Comparison of ENCODE assay signal across 16 cellular contexts in genomic region chr22:22214819-22215329, GRCh38. TPM values are rescaled to one million over a fixed set of nuclear protein-coding genes. Genes with fewer than 3 reads are reported as not detected.
DNase-seq lines count a peak whose midpoint lies in the region; ATAC-seq and TF ChIP-seq lines count a peak whose summit lies in the region.
"Had no signal": no experiment of that assay in that cellular context is flagged by ENCODE, and none has a peak within 500 bp of the region (broad histone marks: within the 10 kb centered on the region; RNA-seq: fewer than 3 reads in every experiment).

No MANE protein-coding gene starts in this region.

- H3K36me3 Mint-ChIP-seq in MCF 10A (ENCODE audit: insufficient read depth, unreplicated experiment) = peaks cover 6% of the 10 kb centered on the region
- H3K36me3 Mint-ChIP-seq in memory B cell = no peaks in the 10 kb centered on the region
- no peaks in the 10 kb centered on the region for H3K36me3 Mint-ChIP-seq in osteocyte (ENCODE audit: unreplicated experiment)

- CTCF ChIA-PET in mammary epithelial cell (lab: Charles Lee; ENCODE audit: low non-redundant PET) (no interaction called here), MCF 10A (lab: Yijun Ruan, JAX) (interaction anchor here (0.6 to 1.2 kb wide), 2 partner anchors 18 to 207 kb away, joined by 3 to 5 read pairs; no protein-coding TSS in a partner anchor), OCI-LY7 (lab: Charles Lee; ENCODE audit: unreplicated experiment) (no interaction called here)

- H3K27ac ChIP-seq in mammary epithelial cell (ENCODE audit: insufficient read depth, low read depth, low read length) (no peak overlapping the region), OCI-LY7 (ENCODE audit: low read depth, low read length, poor library complexity, severe bottlenecking) (no peak overlapping the region), testis (no peak overlapping the region), thyroid gland (no peak overlapping the region)
- H3K27ac ChIP-seq: RWPE1 had no signal

- no peaks in the 10 kb centered on the region for H3K9me3 Mint-ChIP-seq in MCF 10A (ENCODE audit: unreplicated experiment)
- H3K9me3 Mint-ChIP-seq in memory B cell = no peaks in the 10 kb centered on the region
- no peaks in the 10 kb centered on the region for H3K9me3 Mint-ChIP-seq in osteocyte (ENCODE audit: unreplicated experiment)

- H3K9me2 ChIP-seq in OCI-LY7 (ENCODE audit: insufficient read depth, low read length) = no peaks in the 10 kb centered on the region

- H3K4me3 ChIP-seq in mammary epithelial cell (replicated peaks in 1 of 3; ENCODE audit: insufficient read depth in 1 of 3, low read depth in 2 of 3, low read length in 3 of 3) (no peak overlapping the region), OCI-LY7 (ENCODE audit: low read depth, low read length, poor library complexity, severe bottlenecking) (no peak overlapping the region), testis (no peak overlapping the region), thyroid gland (replicated peaks in 1 of 3) (no peak overlapping the region)

- POLR2A ChIA-PET in MCF 10A (lab: Yijun Ruan, JAX) (no interaction called here), OCI-LY7 (lab: Charles Lee) (interaction anchor here (1.4 to 2.8 kb wide), 2 partner anchors 13 to 18 kb away, joined by 5 to 8 read pairs; no protein-coding TSS in a partner anchor)

- WGBS in mammary epithelial cell (ENCODE audit: low coverage, missing lambda C conversion rate) = 13% methylated on average over 5 of the region's 5 CpGs
- WGBS in testis, 2 donors = 60 to 75% methylated on average over 4 to 5 of the region's 5 CpGs
- 61 to 78% methylated on average over 3 to 5 of the region's 5 CpGs for WGBS in thyroid gland, 2 donors

- H3K36me3 ChIP-seq in mammary epithelial cell (ENCODE audit: insufficient read depth, low read length) = no peaks in the 10 kb centered on the region
- no peaks in the 10 kb centered on the region for H3K36me3 ChIP-seq in OCI-LY7 (ENCODE audit: insufficient read depth, low read length)
- H3K36me3 ChIP-seq in testis (ENCODE audit: low read depth, missing control alignments) = no peaks in the 10 kb centered on the region
- no peaks in the 10 kb centered on the region for H3K36me3 ChIP-seq in thyroid gland

- BruUV-seq in mammary epithelial cell (replicated peaks; lab: Mats Ljungman, UMichigan) (no TSS peak), MCF 10A (replicated peaks; lab: Mats Ljungman, UMichigan) (no TSS peak), OCI-LY7 (replicated peaks; lab: Mats Ljungman, UMichigan) (no TSS peak)

- in situ Hi-C loops in mammary epithelial cell (cut with MboI; ENCODE audit: low sequenced_read_pairs in 2 of 2) = no loop called here

- H3K27me3 ChIP-seq in mammary epithelial cell (ENCODE audit: insufficient read depth, low read length) (no peaks in the 10 kb centered on the region), testis (no peaks in the 10 kb centered on the region), thyroid gland (no peaks in the 10 kb centered on the region)

- TF ChIP-seq CTCF in mammary epithelial cell (conservative IDR thresholded peaks at IDR 0.05 in 1 of 2, IDR thresholded peaks at IDR 0.05 in 1 of 2; ENCODE audit: extremely low read depth in 1 of 2, insufficient read depth in 1 of 2, low read depth in 1 of 2, low read length in 2 of 2) = no peak
- TF ChIP-seq CTCF in MCF 10A (IDR thresholded peaks at IDR 0.05; ENCODE audit: unreplicated experiment) = no peak
- no peak for TF ChIP-seq CTCF in OCI-LY7 (conservative IDR thresholded peaks at IDR 0.05; ENCODE audit: low read length)
- TF ChIP-seq CTCF in testis (IDR thresholded peaks at IDR 0.05) = no peak
- no peak for TF ChIP-seq CTCF in thyroid gland (IDR thresholded peaks at IDR 0.05)
- no peak for TF ChIP-seq CTCF in osteocyte (IDR thresholded peaks at IDR 0.05)

- H4K20me1 ChIP-seq in mammary epithelial cell (ENCODE audit: insufficient read depth, low read length) (no peaks in the 10 kb centered on the region), OCI-LY7 (ENCODE audit: insufficient read depth, low read length) (no peaks in the 10 kb centered on the region)

- H3K79me2 ChIP-seq in mammary epithelial cell (ENCODE audit: insufficient read depth, low read length) (no peaks in the 10 kb centered on the region), OCI-LY7 (ENCODE audit: insufficient read depth, low read depth, low read length) (no peaks in the 10 kb centered on the region)

- H3K4me1 Mint-ChIP-seq in MCF 10A (ENCODE audit: insufficient read depth, unreplicated experiment) (peaks cover 7% of the 10 kb centered on the region), memory B cell (peaks cover 36% of the 10 kb centered on the region), osteocyte (ENCODE audit: unreplicated experiment) (no peaks in the 10 kb centered on the region)

- H3K9ac ChIP-seq in mammary epithelial cell (ENCODE audit: insufficient read depth, low read length) = no peak overlapping the region

- dilution Hi-C loops in mammary epithelial cell (cut with HindIII; ENCODE audit: low sequenced_read_pairs) = no loop called here

- peak overlapping the region; percentile 44 for H2AFZ ChIP-seq in mammary epithelial cell (ENCODE audit: low read depth, low read length)
- H2AFZ ChIP-seq in OCI-LY7 (ENCODE audit: low read length) = peak overlapping the region; percentile 21; the same call in 1 of the 2 replicates

- no peak for ATAC-seq in memory B cell (ENCODE audit: low read depth)
- ATAC-seq in HG02588 (IDR thresholded peaks at IDR 0.05; ENCODE audit: unreplicated experiment) = no peak

- DNase-seq in mammary epithelial cell (no peak), MCF 10A (ENCODE audit: unreplicated experiment) (no peak), OCI-LY7 (ENCODE audit: low spot score) (no peak), memory B cell (ENCODE audit: low spot score in 2 of 2) (no peak), testis (no peak), thyroid gland (no peak), osteocyte (ENCODE audit: extremely low spot score, unreplicated experiment) (no peak)
- DNase-seq: 8988T, DND-41, GDM1, H7, NCI-H1930, NCI-H526 treated with DMSO at 0.1 percent for 48 hours had no signal

- no peak overlapping the region for H3K4me2 ChIP-seq in mammary epithelial cell (ENCODE audit: insufficient read depth, low read depth, low read length)
- H3K4me2 ChIP-seq in OCI-LY7 (ENCODE audit: low read length) = no peak overlapping the region

- TF ChIP-seq POLR2A in testis (IDR thresholded peaks at IDR 0.05) (no peak), thyroid gland (IDR thresholded peaks at IDR 0.05) (no peak)

- H3K4me1 ChIP-seq in mammary epithelial cell (ENCODE audit: insufficient read depth, low read length) (peaks cover 11% of the 10 kb centered on the region), OCI-LY7 (ENCODE audit: insufficient read depth, low read length, poor library complexity, severe bottlenecking) (peaks cover 36% of the 10 kb centered on the region), testis (no peaks in the 10 kb centered on the region), thyroid gland (no peaks in the 10 kb centered on the region)

- H3K9me3 ChIP-seq in mammary epithelial cell (replicated peaks; ENCODE audit: insufficient read depth, low read length) = no peaks in the 10 kb centered on the region
- no peaks in the 10 kb centered on the region for H3K9me3 ChIP-seq in OCI-LY7 (ENCODE audit: low read length)
- no peaks in the 10 kb centered on the region for H3K9me3 ChIP-seq in testis
- no peaks in the 10 kb centered on the region for H3K9me3 ChIP-seq in thyroid gland

- H3K27ac Mint-ChIP-seq in MCF 10A (ENCODE audit: low read depth, unreplicated experiment) (no peak overlapping the region), memory B cell (peak overlapping the region; percentile 8), osteocyte (ENCODE audit: unreplicated experiment) (no peak overlapping the region)

- no peaks in the 10 kb centered on the region for H3K27me3 Mint-ChIP-seq in MCF 10A (ENCODE audit: insufficient read depth, unreplicated experiment)
- H3K27me3 Mint-ChIP-seq in memory B cell = no peaks in the 10 kb centered on the region
- H3K27me3 Mint-ChIP-seq in osteocyte (ENCODE audit: unreplicated experiment) = peaks cover 49% of the 10 kb centered on the region

- intact Hi-C loops in mammary epithelial cell (cut with micrococcal nuclease) (no loop called here), MCF 10A (cut with micrococcal nuclease) (loop anchor here (5.0 kb wide), 1 partner anchor 103 kb away; no protein-coding TSS in a partner anchor), OCI-LY7 (cut with micrococcal nuclease; ENCODE audit: unreplicated experiment) (no loop called here), testis (cut with DNase I; ENCODE audit: low total_unique reads) (no loop called here), thyroid gland (cut with DNase I) (no loop called here)

- no peak overlapping the region for H3K4me3 Mint-ChIP-seq in MCF 10A (ENCODE audit: unreplicated experiment)
- H3K4me3 Mint-ChIP-seq in memory B cell = no peak overlapping the region
- H3K4me3 Mint-ChIP-seq in osteocyte (ENCODE audit: unreplicated experiment) = no peak overlapping the region

RNA-seq across cellular contexts. Expression of gene VPREB1, which starts 29.7 kb away (rescaled TPM):
- total RNA-seq in mammary epithelial cell (not detected), MCF 10A (2022) (not detected in 2 replicates), OCI-LY7 (2022) (1.7 and 2.3 TPM in 2 replicates), testis (not detected), thyroid gland (not detected), osteocyte (not detected in 2 replicates)
- polyA plus RNA-seq in mammary epithelial cell (not detected), testis (ENCODE audit: insufficient read depth, low read depth, low replicate concordance) (not detected)
- not detected for polyA minus RNA-seq in mammary epithelial cell
- total RNA-seq in OCI-LY7 (2014; rRNA removed; shearing (Covaris generic)) = 3.6 and 7.0 TPM in 2 replicates
- total RNA-seq: H7 had no signal
- polyA plus RNA-seq: BJ had no signal
